Comparison of ENCODE assay signal across 8 cellular contexts in genomic region chr1:213051127-213051880, GRCh38. TPM values are rescaled to one million over a fixed set of nuclear protein-coding genes. Genes with fewer than 3 reads are reported as not detected.
DNase-seq lines count a peak whose midpoint lies in the region; ATAC-seq, FAIRE-seq and TF ChIP-seq lines count a peak whose summit lies in the region.

A gene with protein sequence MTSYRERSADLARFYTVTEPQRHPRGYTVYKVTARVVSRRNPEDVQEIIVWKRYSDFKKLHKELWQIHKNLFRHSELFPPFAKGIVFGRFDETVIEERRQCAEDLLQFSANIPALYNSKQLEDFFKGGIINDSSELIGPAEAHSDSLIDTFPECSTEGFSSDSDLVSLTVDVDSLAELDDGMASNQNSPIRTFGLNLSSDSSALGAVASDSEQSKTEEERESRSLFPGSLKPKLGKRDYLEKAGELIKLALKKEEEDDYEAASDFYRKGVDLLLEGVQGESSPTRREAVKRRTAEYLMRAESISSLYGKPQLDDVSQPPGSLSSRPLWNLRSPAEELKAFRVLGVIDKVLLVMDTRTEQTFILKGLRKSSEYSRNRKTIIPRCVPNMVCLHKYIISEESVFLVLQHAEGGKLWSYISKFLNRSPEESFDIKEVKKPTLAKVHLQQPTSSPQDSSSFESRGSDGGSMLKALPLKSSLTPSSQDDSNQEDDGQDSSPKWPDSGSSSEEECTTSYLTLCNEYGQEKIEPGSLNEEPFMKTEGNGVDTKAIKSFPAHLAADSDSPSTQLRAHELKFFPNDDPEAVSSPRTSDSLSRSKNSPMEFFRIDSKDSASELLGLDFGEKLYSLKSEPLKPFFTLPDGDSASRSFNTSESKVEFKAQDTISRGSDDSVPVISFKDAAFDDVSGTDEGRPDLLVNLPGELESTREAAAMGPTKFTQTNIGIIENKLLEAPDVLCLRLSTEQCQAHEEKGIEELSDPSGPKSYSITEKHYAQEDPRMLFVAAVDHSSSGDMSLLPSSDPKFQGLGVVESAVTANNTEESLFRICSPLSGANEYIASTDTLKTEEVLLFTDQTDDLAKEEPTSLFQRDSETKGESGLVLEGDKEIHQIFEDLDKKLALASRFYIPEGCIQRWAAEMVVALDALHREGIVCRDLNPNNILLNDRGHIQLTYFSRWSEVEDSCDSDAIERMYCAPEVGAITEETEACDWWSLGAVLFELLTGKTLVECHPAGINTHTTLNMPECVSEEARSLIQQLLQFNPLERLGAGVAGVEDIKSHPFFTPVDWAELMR (plus strand): TSS chr1:213051241. CDS start chr1:213051405, 164 bp downstream.

- under 1% methylated on average over 36 of the region's 42 CpGs for WGBS in hepatocyte (ENCODE audit: low lambda C conversion rate, missing lambda C conversion rate)

- H3K4me2 ChIP-seq in astrocyte (ENCODE audit: low read length) (peak within 1 kb of the TSS; percentile 80), hepatocyte (peak within 1 kb of the TSS; percentile 87)

- H3K36me3 Mint-ChIP-seq in T-helper 2 cell treated with Interferon-gamma antibody and Interleukin-4, amounts not matched to agents 5 μg/mL and 100 μg/mL, for 36 hours (ENCODE audit: low read depth) = peaks cover 12% of the 10 kb centered on the region
- H3K36me3 Mint-ChIP-seq in astrocyte (ENCODE audit: low read depth, unreplicated experiment) = no peaks in the 10 kb centered on the region

- no peaks in the 10 kb centered on the region for H3K9me2 ChIP-seq in hepatocyte (replicated peaks; ENCODE audit: insufficient read depth)

- H4K20me1 ChIP-seq in astrocyte (ENCODE audit: insufficient read depth, low read length) (peaks cover 23% of the 10 kb centered on the region), hepatocyte (ENCODE audit: insufficient read depth, poor library complexity, severe bottlenecking) (no peaks in the 10 kb centered on the region)

- H2AFZ ChIP-seq in astrocyte (ENCODE audit: low read depth, low read length) (peak within 1 kb of the TSS; percentile 90), hepatocyte (peak within 1 kb of the TSS; percentile 82)

- H3K27ac Mint-ChIP-seq in T-helper 2 cell treated with Interferon-gamma antibody and Interleukin-4, amounts not matched to agents 5 μg/mL and 100 μg/mL, for 36 hours = peak within 1 kb of the TSS; percentile 88
- peak within 1 kb of the TSS; percentile 96 for H3K27ac Mint-ChIP-seq in astrocyte (ENCODE audit: unreplicated experiment)

- peaks cover 10% of the 10 kb centered on the region for H3K9me3 Mint-ChIP-seq in T-helper 2 cell treated with Interferon-gamma antibody and Interleukin-4, amounts not matched to agents 5 μg/mL and 100 μg/mL, for 36 hours
- H3K9me3 Mint-ChIP-seq in astrocyte (ENCODE audit: unreplicated experiment) = no peaks in the 10 kb centered on the region

- FAIRE-seq in astrocyte (lab: Jason Lieb, UNC) = peak; percentile 23

- DNase-seq in NCI-H1694 treated with DMSO at 0.1 percent for 48 hours (lab: John Stamatoyannopoulos, UW) (peak; percentile 67), astrocyte (ENCODE audit: low read depth) (peak; percentile 64), hepatocyte (ENCODE audit: low spot score) (peak; percentile 92), retina (peak; percentile 94), cortex of kidney (lab: John Stamatoyannopoulos, UW) (no peak)
- DNase-seq in T-helper 2 cell treated with Interferon-gamma antibody and Interleukin-4, amounts not matched to agents 5 μg/mL and 100 μg/mL, for 36 hours (ENCODE audit: low spot score) = peak; percentile 81

- ATAC-seq in GM18505 (IDR thresholded peaks at IDR 0.05; ENCODE audit: unreplicated experiment) = peak; percentile 97
- ATAC-seq in HG02938 (IDR thresholded peaks at IDR 0.05; ENCODE audit: unreplicated experiment) = peak; percentile 96

- TF ChIP-seq POLR2A in GM18505 (IDR thresholded peaks at IDR 0.05; ENCODE audit: borderline replicate concordance, extremely low read depth, insufficient read depth, insufficient read length) = peak; percentile 72

- H3K36me3 ChIP-seq in astrocyte (ENCODE audit: insufficient read depth, low read length) (no peaks in the 10 kb centered on the region), hepatocyte (replicated peaks; ENCODE audit: insufficient read depth, low read depth) (no peaks in the 10 kb centered on the region)

- no peak for TF ChIP-seq CTCF in astrocyte (IDR thresholded peaks at IDR 0.05; ENCODE audit: insufficient read depth, low read depth, low read length)
- no peak for TF ChIP-seq CTCF in hepatocyte (IDR thresholded peaks at IDR 0.05; ENCODE audit: poor library complexity)

- H3K27me3 ChIP-seq in astrocyte (ENCODE audit: insufficient read depth, low read length) (no peaks in the 10 kb centered on the region), hepatocyte (no peaks in the 10 kb centered on the region)

- H3K9me3 ChIP-seq in astrocyte (ENCODE audit: insufficient read depth, low read depth, low read length) (no peaks in the 10 kb centered on the region), hepatocyte (ENCODE audit: low read depth) (no peaks in the 10 kb centered on the region)

- peaks cover 24% of the 10 kb centered on the region for H3K4me1 Mint-ChIP-seq in T-helper 2 cell treated with Interferon-gamma antibody and Interleukin-4, amounts not matched to agents 5 μg/mL and 100 μg/mL, for 36 hours (ENCODE audit: low read depth)
- H3K4me1 Mint-ChIP-seq in astrocyte (ENCODE audit: low read depth, unreplicated experiment) = peaks cover 20% of the 10 kb centered on the region

- H3K79me2 ChIP-seq in astrocyte (ENCODE audit: insufficient read depth, low read length) (peaks cover 51% of the 10 kb centered on the region), hepatocyte (peaks cover 45% of the 10 kb centered on the region)

- peak within 1 kb of the TSS; percentile 51 for H3K27ac ChIP-seq in astrocyte (ENCODE audit: low read depth, low read length)
- peak within 1 kb of the TSS; percentile 90 for H3K27ac ChIP-seq in hepatocyte

- peak within 1 kb of the TSS; percentile 95 for H3K4me3 ChIP-seq in astrocyte (ENCODE audit: insufficient read depth, low read depth, low read length)
- H3K4me3 ChIP-seq in hepatocyte = peak within 1 kb of the TSS; percentile 81

- H3K27me3 Mint-ChIP-seq in T-helper 2 cell treated with Interferon-gamma antibody and Interleukin-4, amounts not matched to agents 5 μg/mL and 100 μg/mL, for 36 hours (ENCODE audit: low read depth) = peaks cover 12% of the 10 kb centered on the region
- no peaks in the 10 kb centered on the region for H3K27me3 Mint-ChIP-seq in astrocyte (ENCODE audit: low read depth, unreplicated experiment)

- peak within 1 kb of the TSS; percentile 91 for H3K4me3 Mint-ChIP-seq in T-helper 2 cell treated with Interferon-gamma antibody and Interleukin-4, amounts not matched to agents 5 μg/mL and 100 μg/mL, for 36 hours
- H3K4me3 Mint-ChIP-seq in astrocyte (ENCODE audit: unreplicated experiment) = peak within 1 kb of the TSS; percentile 100

- peak within 1 kb of the TSS; percentile 84 for H3K9ac ChIP-seq in astrocyte (ENCODE audit: low read length)

- no peaks in the 10 kb centered on the region for H3K4me1 ChIP-seq in astrocyte (ENCODE audit: insufficient read depth, low read length)
- H3K4me1 ChIP-seq in hepatocyte (ENCODE audit: insufficient read depth) = peaks cover 12% of the 10 kb centered on the region

RNA-seq across cellular contexts. Expression of the gene that starts here (rescaled TPM):
- total RNA-seq in astrocyte (22.4 and 25.6 TPM in 2 replicates), hepatocyte (25.6 and 26.9 TPM in 2 replicates)
- polyA plus RNA-seq in hepatocyte = 10.0 and 11.2 TPM in 2 replicates
